In genomic region chr1:89005286-89006151, GRCh38 we compare ENCODE assay signal across 20 cellular contexts. TPM values are rescaled to one million over a fixed set of nuclear protein-coding genes. Genes with fewer than 3 reads are reported as not detected.
DNase-seq lines count a peak whose midpoint lies in the region; ATAC-seq and TF ChIP-seq lines count a peak whose summit lies in the region.
"Had no signal": no experiment of that assay in that cellular context is flagged by ENCODE, and none has a peak within 500 bp of the region (broad histone marks: within the 10 kb centered on the region; RNA-seq: fewer than 3 reads in every experiment).

No MANE protein-coding gene starts in this region.

- POLR2A ChIA-PET in naive thymus-derived CD8-positive, alpha-beta T cell (lab: Charles Lee), result interaction anchor here (1.3 kb wide), 1 partner anchor 28 kb away, joined by 3 read pairs; no protein-coding TSS in a partner anchor

- H3K9me3 ChIP-seq in lower lobe of right lung, result no peaks in the 10 kb centered on the region
- H3K9me3 ChIP-seq: neutrophil, sigmoid colon had no signal

- H3K36me3 Mint-ChIP-seq in naive thymus-derived CD8-positive, alpha-beta T cell, result peaks cover 36 to 66% (median 57%) of the 10 kb centered on the region in 3 donors

- H3K4me1 Mint-ChIP-seq in naive thymus-derived CD8-positive, alpha-beta T cell, result peaks cover 16 to 42% (median 40%) of the 10 kb centered on the region in 4 donors

- no peaks in the 10 kb centered on the region for H3K27me3 Mint-ChIP-seq in naive thymus-derived CD8-positive, alpha-beta T cell
- H3K27me3 Mint-ChIP-seq: activated CD4-positive, alpha-beta memory T cell treated with anti-CD3 and anti-CD28 coated beads, Interleukin-2, amount 10 ng/mL, durations not matched to agents 7 days and 5 days; activated naive CD8-positive, alpha-beta T cell; activated T-cell treated with anti-CD3 and anti-CD28 coated beads, Interleukin-2, amount 50 U/mL, for 24 hours; B cell had no signal

- no peaks in the 10 kb centered on the region for H3K4me1 ChIP-seq in lower lobe of right lung
- H3K4me1 ChIP-seq: sigmoid colon had no signal

- intact Hi-C loops in lower lobe of right lung (cut with DNase I), result no loop called here

- H3K36me3 ChIP-seq in lower lobe of right lung, result peaks cover 53% of the 10 kb centered on the region

- ATAC-seq in lower lobe of right lung, result no peak
- no peak for ATAC-seq in naive thymus-derived CD8-positive, alpha-beta T cell

- H3K4me3 Mint-ChIP-seq in naive thymus-derived CD8-positive, alpha-beta T cell, result peak overlapping the region in 1 of 10 donors; percentile 36
- H3K4me3 Mint-ChIP-seq: activated CD4-positive, alpha-beta memory T cell treated with anti-CD3 and anti-CD28 coated beads, Interleukin-2, amount 10 ng/mL, durations not matched to agents 7 days and 5 days; activated naive CD8-positive, alpha-beta T cell; activated T-cell treated with anti-CD3 and anti-CD28 coated beads, Interleukin-2, amount 50 U/mL, for 24 hours; B cell; T-helper 1 cell treated with Interleukin-12 subunit alpha and Interleukin-12 subunit beta and Interleukin-4 antibody, amounts not matched to agents 30 μg/mL and 1 μg/mL, for 36 hours had no signal

- DNase-seq in NCI-H446 treated with DMSO at 0.1 percent for 48 hours (lab: John Stamatoyannopoulos, UW), result peak; percentile 21
- no peak for DNase-seq in lower lobe of right lung
- peak in 27 of 49 donors; percentile 15 to 76 (median 42) for DNase-seq in substantia nigra (lab: John Stamatoyannopoulos, UW)
- no peak for DNase-seq in stimulated activated CD4-positive, alpha-beta T cell treated with anti-CD3 and anti-CD28 coated beads, Interleukin-4, amount 100 ng/mL, for 1 hour
- no peak for DNase-seq in naive thymus-derived CD8-positive, alpha-beta T cell
- DNase-seq in NCI-H187 treated with DMSO at 0.1 percent for 48 hours (lab: John Stamatoyannopoulos, UW), result no peak
- DNase-seq: activated CD4-positive, alpha-beta memory T cell treated with anti-CD3 and anti-CD28 coated beads, Interleukin-2, amount 10 ng/mL, durations not matched to agents 7 days and 5 days; activated T-cell treated with anti-CD3 and anti-CD28 coated beads, Interleukin-2, amount 50 U/mL, for 24 hours; DMS 273 treated with DMSO at 0.1 percent for 48 hours; effector CD8-positive, alpha-beta T cell; NCI-H524 treated with DMSO at 0.1 percent for 48 hours; SHP77; sigmoid colon; stimulated activated CD4-positive, alpha-beta T cell treated with anti-CD3 and anti-CD28 coated beads, Interleukin-1b, Interleukin-23, amount 100 ng/mL, for 48 hours had no signal

- H3K27ac Mint-ChIP-seq in naive thymus-derived CD8-positive, alpha-beta T cell, result peak overlapping the region in 3 of 10 donors; percentile 38 to 71 (median 54)
- H3K27ac Mint-ChIP-seq: activated CD4-positive, alpha-beta memory T cell treated with anti-CD3 and anti-CD28 coated beads, Interleukin-2, amount 10 ng/mL, durations not matched to agents 7 days and 5 days; activated naive CD8-positive, alpha-beta T cell; activated T-cell treated with anti-CD3 and anti-CD28 coated beads, Interleukin-2, amount 50 U/mL, for 24 hours; B cell; T-helper 1 cell treated with Interleukin-12 subunit alpha and Interleukin-12 subunit beta and Interleukin-4 antibody, amounts not matched to agents 30 μg/mL and 1 μg/mL, for 36 hours had no signal

- H3K27ac ChIP-seq in cingulate gyrus (ENCODE audit: low read depth, low read length) (peak overlapping the region; percentile 62), lower lobe of right lung (peak overlapping the region; percentile 12), substantia nigra (ENCODE audit: low read depth, low read length, poor library complexity, severe bottlenecking) (no peak overlapping the region)
- H3K27ac ChIP-seq: KMS-11, neutrophil had no signal

- H3K4me3 ChIP-seq in lower lobe of right lung, result no peak overlapping the region
- H3K4me3 ChIP-seq: sigmoid colon had no signal

- no peak for TF ChIP-seq CTCF in lower lobe of right lung (IDR thresholded peaks at IDR 0.05)

- H3K27me3 ChIP-seq in lower lobe of right lung (ENCODE audit: low read depth), result no peaks in the 10 kb centered on the region
- H3K27me3 ChIP-seq: neutrophil, sigmoid colon had no signal

- H3K9me3 Mint-ChIP-seq in naive thymus-derived CD8-positive, alpha-beta T cell, result peaks cover 0 to 29% (median 7%) of the 10 kb centered on the region in 9 donors

RNA-seq across cellular contexts. Expression of gene KYAT3, which starts 13.1 kb away (rescaled TPM):
- total RNA-seq in lower lobe of right lung, result 20.6 TPM
- 10 to 100 TPM; 26.6 to 28.2 TPM for total RNA-seq in naive thymus-derived CD8-positive, alpha-beta T cell
- 10 to 100 TPM; 20.6 to 25.2 (median 22.8) TPM for polyA plus RNA-seq in naive thymus-derived CD8-positive, alpha-beta T cell

RNA-seq across cellular contexts. Expression of gene RBMXL1, which starts 13.1 kb away (rescaled TPM):
- 19.6 TPM for total RNA-seq in lower lobe of right lung
- total RNA-seq in naive thymus-derived CD8-positive, alpha-beta T cell, result 10 to 100 TPM; 20.3 to 21.6 TPM
- 10 to 100 TPM in 2 of 3 donors, 1 to 10 TPM in 1; 9.5 to 10.8 (median 10.2) TPM for polyA plus RNA-seq in naive thymus-derived CD8-positive, alpha-beta T cell

RNA-seq across cellular contexts. Expression of gene GBP3, which starts 17.1 kb away (rescaled TPM):
- 60.2 TPM for total RNA-seq in lower lobe of right lung
- 10 to 100 TPM; 31.6 to 39.4 TPM for total RNA-seq in naive thymus-derived CD8-positive, alpha-beta T cell
- polyA plus RNA-seq in naive thymus-derived CD8-positive, alpha-beta T cell, result 10 to 100 TPM in 1 of 3 donors, 1 to 10 TPM in 2; 7.7 to 10.4 (median 9.4) TPM

RNA-seq across cellular contexts. Expression of gene GBP1, which starts 59.5 kb away (rescaled TPM):
- 54.2 TPM for total RNA-seq in lower lobe of right lung
- 10 to 100 TPM; 42.7 to 45.7 TPM for total RNA-seq in naive thymus-derived CD8-positive, alpha-beta T cell
- polyA plus RNA-seq in naive thymus-derived CD8-positive, alpha-beta T cell, result 10 to 100 TPM; 41.1 to 60.5 (median 44.7) TPM

Comparison
In these comparisons a context has a peak if more than half of its experiments do, and no peak if none do; other contexts are left out.
1. DNase-seq: peak in NCI-H446 treated with DMSO at 0.1 percent for 48 hours (single experiment) and substantia nigra (27 of 49); none in lower lobe of right lung (single experiment), stimulated activated CD4-positive, alpha-beta T cell treated with anti-CD3 and anti-CD28 coated beads, Interleukin-4, amount 100 ng/mL, for 1 hour (single experiment), naive thymus-derived CD8-positive, alpha-beta T cell (0 of 10) and NCI-H187 treated with DMSO at 0.1 percent for 48 hours (single experiment).